ENCODE assay signal across 15 cellular contexts in the genomic region with DNA sequence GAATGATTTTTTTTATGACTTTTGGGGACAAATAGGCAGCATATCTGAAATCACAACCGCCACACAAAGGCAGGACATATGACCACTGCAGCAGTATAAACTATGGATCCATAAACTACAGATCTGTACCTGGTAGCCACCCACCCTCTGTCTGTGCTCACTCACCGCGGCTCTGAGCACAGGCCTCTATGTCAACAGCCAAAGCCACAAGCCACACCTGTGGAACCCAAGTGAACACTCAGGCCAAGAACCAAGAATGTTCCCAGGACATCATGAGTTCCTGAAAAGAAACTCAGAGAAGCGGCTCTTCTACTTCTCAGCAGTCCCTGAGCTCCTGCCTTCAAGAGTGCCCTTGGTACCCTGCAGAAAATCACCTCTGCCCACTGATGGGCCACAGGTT. TPM values are rescaled to one million over a fixed set of nuclear protein-coding genes. Genes with fewer than 3 reads are reported as not detected.
DNase-seq lines count a peak whose midpoint lies in the region; ATAC-seq, FAIRE-seq and TF ChIP-seq lines count a peak whose summit lies in the region.
"Had no signal": no experiment of that assay in that cellular context is flagged by ENCODE, and none has a peak within 500 bp of the region (broad histone marks: within the 10 kb centered on the region; RNA-seq: fewer than 3 reads in every experiment).

No MANE protein-coding gene starts in this region.

- no peak overlapping the region for H3K9ac ChIP-seq in astrocyte (ENCODE audit: low read length)

- H3K4me1 Mint-ChIP-seq in CD4-positive, alpha-beta memory T cell = peaks cover 17 to 41% (median 30%) of the 10 kb centered on the region in 4 donors
- H3K4me1 Mint-ChIP-seq in IgD-negative memory B cell = peaks cover 30 to 36% (median 32%) of the 10 kb centered on the region in 3 donors
- H3K4me1 Mint-ChIP-seq in astrocyte (ENCODE audit: low read depth, unreplicated experiment) = peaks cover 13% of the 10 kb centered on the region
- peaks cover 41% of the 10 kb centered on the region for H3K4me1 Mint-ChIP-seq in nephron progenitor cell
- H3K4me1 Mint-ChIP-seq: brain had no signal

- no peaks in the 10 kb centered on the region for H3K27me3 Mint-ChIP-seq in CD4-positive, alpha-beta memory T cell
- no peaks in the 10 kb centered on the region for H3K27me3 Mint-ChIP-seq in IgD-negative memory B cell
- H3K27me3 Mint-ChIP-seq in astrocyte (ENCODE audit: low read depth, unreplicated experiment) = no peaks in the 10 kb centered on the region
- peaks cover 3% of the 10 kb centered on the region for H3K27me3 Mint-ChIP-seq in nephron progenitor cell (ENCODE audit: low read depth, poor library complexity)
- H3K27me3 Mint-ChIP-seq: brain had no signal

- TF ChIP-seq CTCF in astrocyte (IDR thresholded peaks at IDR 0.05; ENCODE audit: insufficient read depth, low read depth, low read length) (no peak), nephron progenitor cell (IDR thresholded peaks at IDR 0.05) (no peak)

- H3K4me3 Mint-ChIP-seq in CD4-positive, alpha-beta memory T cell = peak overlapping the region in 4 of 8 donors; percentile 15 to 50 (median 47)
- H3K4me3 Mint-ChIP-seq in IgD-negative memory B cell (peak overlapping the region; percentile 13 to 82 (median 64)), astrocyte (ENCODE audit: unreplicated experiment) (no peak overlapping the region), nephron progenitor cell (no peak overlapping the region)
- H3K4me3 Mint-ChIP-seq: brain had no signal

- no peak overlapping the region for H3K4me3 ChIP-seq in CD4-positive, alpha-beta memory T cell (ENCODE audit: low read length in 2 of 2)
- H3K4me3 ChIP-seq in astrocyte (ENCODE audit: insufficient read depth, low read depth, low read length) = no peak overlapping the region
- no peak overlapping the region for H3K4me3 ChIP-seq in effector memory CD4-positive, alpha-beta T cell (ENCODE audit: insufficient read depth, low read depth, low read length, poor library complexity, severe bottlenecking)

- POLR2A ChIA-PET in CD4-positive, alpha-beta memory T cell (lab: Charles Lee; ENCODE audit: partially characterized antibody) = interaction anchor here (1.2 to 1.7 kb wide), 3 partner anchors 9 to 292 kb away, joined by 4 to 6 read pairs (median 4); no protein-coding TSS in a partner anchor

- no peak for FAIRE-seq in astrocyte (lab: Jason Lieb, UNC)
- FAIRE-seq: endothelial cell of umbilical vein, small intestine had no signal

- no peaks in the 10 kb centered on the region for H3K9me3 ChIP-seq in CD4-positive, alpha-beta memory T cell (ENCODE audit: control insufficient read depth in 1 of 2, low read length in 2 of 2)
- no peaks in the 10 kb centered on the region for H3K9me3 ChIP-seq in astrocyte (ENCODE audit: insufficient read depth, low read depth, low read length)
- H3K9me3 ChIP-seq in effector memory CD4-positive, alpha-beta T cell (ENCODE audit: control insufficient read depth, low read length) = no peaks in the 10 kb centered on the region

- peak overlapping the region; percentile 57 to 90 (median 84) for H3K27ac Mint-ChIP-seq in CD4-positive, alpha-beta memory T cell
- H3K27ac Mint-ChIP-seq in IgD-negative memory B cell = peak overlapping the region; percentile 45 to 65 (median 61)
- H3K27ac Mint-ChIP-seq in astrocyte (ENCODE audit: unreplicated experiment) = peak overlapping the region; percentile 4
- peak overlapping the region; percentile 98 for H3K27ac Mint-ChIP-seq in nephron progenitor cell

- H3K36me3 Mint-ChIP-seq in CD4-positive, alpha-beta memory T cell = peaks cover 9 to 13% of the 10 kb centered on the region in 2 donors
- H3K36me3 Mint-ChIP-seq in IgD-negative memory B cell (no peaks in the 10 kb centered on the region), astrocyte (ENCODE audit: low read depth, unreplicated experiment) (peaks cover 11% of the 10 kb centered on the region), nephron progenitor cell (ENCODE audit: low read depth) (peaks cover 23% of the 10 kb centered on the region)

- intact Hi-C loops in CD4-positive, alpha-beta memory T cell (cut with micrococcal nuclease) = loop anchor here (10.0 kb wide), 1 partner anchor 875 kb away; no protein-coding TSS in a partner anchor
- intact Hi-C loops in Right ventricle myocardium inferior (cut with DNase I) = no loop called here

- no peaks in the 10 kb centered on the region for H3K9me3 Mint-ChIP-seq in CD4-positive, alpha-beta memory T cell
- H3K9me3 Mint-ChIP-seq in IgD-negative memory B cell (no peaks in the 10 kb centered on the region), astrocyte (ENCODE audit: unreplicated experiment) (no peaks in the 10 kb centered on the region), nephron progenitor cell (no peaks in the 10 kb centered on the region)
- H3K9me3 Mint-ChIP-seq: brain had no signal

- H3K4me2 ChIP-seq in astrocyte (ENCODE audit: low read length) = no peak overlapping the region

- no peaks in the 10 kb centered on the region for H3K27me3 ChIP-seq in CD4-positive, alpha-beta memory T cell (ENCODE audit: insufficient read depth, low read length)
- no peaks in the 10 kb centered on the region for H3K27me3 ChIP-seq in astrocyte (ENCODE audit: insufficient read depth, low read length)
- no peaks in the 10 kb centered on the region for H3K27me3 ChIP-seq in effector memory CD4-positive, alpha-beta T cell (replicated peaks; ENCODE audit: control insufficient read depth, insufficient read depth, low read length, poor library complexity, severe bottlenecking)

- H3K79me2 ChIP-seq in astrocyte (ENCODE audit: insufficient read depth, low read length) = peaks cover 57% of the 10 kb centered on the region

- peaks cover 46% of the 10 kb centered on the region for H4K20me1 ChIP-seq in astrocyte (ENCODE audit: insufficient read depth, low read length)

- H3K36me3 ChIP-seq in CD4-positive, alpha-beta memory T cell (ENCODE audit: insufficient read depth, low read length) = no peaks in the 10 kb centered on the region
- H3K36me3 ChIP-seq in astrocyte (ENCODE audit: insufficient read depth, low read length) = no peaks in the 10 kb centered on the region
- H3K36me3 ChIP-seq in effector memory CD4-positive, alpha-beta T cell (ENCODE audit: control insufficient read depth, insufficient read depth, low read length) = peaks cover 8% of the 10 kb centered on the region

- no peak for DNase-seq in CD4-positive, alpha-beta memory T cell
- no peak for DNase-seq in astrocyte (ENCODE audit: low read depth)
- DNase-seq in nephron progenitor cell = no peak
- no peak for DNase-seq in NCI-H2171 (lab: John Stamatoyannopoulos, UW)
- no peak for DNase-seq in effector memory CD4-positive, alpha-beta T cell
- no peak for DNase-seq in NCI-H1092 treated with DMSO at 0.1 percent for 48 hours (lab: John Stamatoyannopoulos, UW)
- DNase-seq in Right ventricle myocardium inferior (ENCODE audit: missing footprints) = no peak
- DNase-seq: hypothalamus; NCI-H1694 treated with DMSO at 0.1 percent for 48 hours; NK-92 treated with Interleukin-12 subunit alpha and Interleukin-12 subunit beta, amount 100 ng/mL, for 24 hours; small intestine had no signal

- CTCF ChIA-PET in CD4-positive, alpha-beta memory T cell (lab: Charles Lee; ENCODE audit: partially characterized antibody) = interaction anchor here (0.8 to 1.4 kb wide), 2 partner anchors 26 to 331 kb away, joined by 4 read pairs; no protein-coding TSS in a partner anchor

- no peak overlapping the region for H2AFZ ChIP-seq in astrocyte (ENCODE audit: low read depth, low read length)

- peaks cover 20% of the 10 kb centered on the region for H3K4me1 ChIP-seq in CD4-positive, alpha-beta memory T cell (ENCODE audit: insufficient read depth, low read length)
- H3K4me1 ChIP-seq in astrocyte (ENCODE audit: insufficient read depth, low read length) = peaks cover 3% of the 10 kb centered on the region
- peaks cover 6% of the 10 kb centered on the region for H3K4me1 ChIP-seq in effector memory CD4-positive, alpha-beta T cell (ENCODE audit: control insufficient read depth, insufficient read depth, low read length, poor library complexity, severe bottlenecking)

- H3K27ac ChIP-seq in CD4-positive, alpha-beta memory T cell (ENCODE audit: low read depth, low read length) = no peak overlapping the region
- H3K27ac ChIP-seq in astrocyte (ENCODE audit: low read depth, low read length) = no peak overlapping the region
- no peak overlapping the region for H3K27ac ChIP-seq in effector memory CD4-positive, alpha-beta T cell (ENCODE audit: insufficient read depth, low read length, poor library complexity, severe bottlenecking)

- no peak for ATAC-seq in Right ventricle myocardium inferior
- ATAC-seq: HCT116 had no signal

RNA-seq across cellular contexts. Expression of a gene that starts 22.4 kb away (rescaled TPM):
- 10 to 100 TPM; 34.3 to 35.4 TPM for total RNA-seq in CD4-positive, alpha-beta memory T cell
- 10 to 100 TPM; 16.7 to 27.3 TPM for polyA plus RNA-seq in CD4-positive, alpha-beta memory T cell
- polyA plus RNA-seq in IgD-negative memory B cell = 20.7 TPM
- total RNA-seq in astrocyte (31.8 and 43.2 TPM in 2 replicates), Right ventricle myocardium inferior (18.4 TPM)

Comparison
In these comparisons a context has a peak if more than half of its experiments do, and no peak if none do; other contexts are left out.
1. H3K27ac Mint-ChIP-seq: peak in every context shown above with its lines; median percentile 98 in nephron progenitor cell; 84 in CD4-positive, alpha-beta memory T cell; 61 in IgD-negative memory B cell; 4 in astrocyte.
2. H3K4me3 Mint-ChIP-seq: peak in IgD-negative memory B cell (4 of 4); none in astrocyte (single experiment) and nephron progenitor cell (single experiment).